ENCODE assay signal across 8 cellular contexts in the genomic region with DNA sequence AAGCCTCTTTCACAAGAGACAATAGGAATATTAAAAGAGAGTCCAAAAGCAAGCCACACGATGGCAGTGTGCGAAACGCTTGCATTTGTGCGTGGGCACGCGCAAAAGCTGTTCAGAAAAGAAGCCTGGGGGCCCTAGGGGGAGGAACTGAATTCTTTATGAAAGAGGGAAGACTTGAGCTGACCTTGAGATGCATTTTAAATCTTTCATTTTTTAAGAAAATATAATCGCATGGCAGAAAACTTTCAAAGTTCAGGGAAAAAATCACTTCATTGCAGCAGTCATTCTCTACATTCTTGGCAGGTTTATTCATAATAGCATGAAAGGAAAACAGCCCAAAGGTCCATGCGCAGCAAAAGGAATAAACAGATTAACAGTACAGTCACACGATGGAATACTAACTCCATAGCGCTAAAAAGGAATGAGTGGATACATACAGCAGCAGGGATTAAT.
DNase-seq lines count a peak whose midpoint lies in the region; ATAC-seq and TF ChIP-seq lines count a peak whose summit lies in the region.

No MANE protein-coding gene starts in this region.

- no peaks in the 10 kb centered on the region for H3K9me3 Mint-ChIP-seq in activated T-cell treated with anti-CD3 and anti-CD28 coated beads, Interleukin-2, amount 50 U/mL, for 72 hours

- no peak overlapping the region for H3K27ac Mint-ChIP-seq in activated T-cell treated with anti-CD3 and anti-CD28 coated beads, Interleukin-2, amount 50 U/mL, for 72 hours

- peak; percentile 65 for TF ChIP-seq CTCF in AG10803 (conservative IDR thresholded peaks at IDR 0.05; ENCODE audit: low read length)

- peak overlapping the region; percentile 3 for H3K4me3 ChIP-seq in AG10803 (ENCODE audit: low read length)
- H3K4me3 ChIP-seq in neuronal stem cell (ENCODE audit: low read length in 2 of 2) = no peak overlapping the region

- peak overlapping the region; percentile 77 for H2AFZ ChIP-seq in neuronal stem cell (ENCODE audit: low read length)

- H3K4me3 Mint-ChIP-seq in activated T-cell treated with anti-CD3 and anti-CD28 coated beads, Interleukin-2, amount 50 U/mL, for 72 hours = no peak overlapping the region

- no peak overlapping the region for H2BK12ac ChIP-seq in neuronal stem cell (ENCODE audit: low read length)

- H4K91ac ChIP-seq in neuronal stem cell (ENCODE audit: low read depth, low read length, poor library complexity) = no peak overlapping the region

- no peaks in the 10 kb centered on the region for H3K4me1 Mint-ChIP-seq in activated T-cell treated with anti-CD3 and anti-CD28 coated beads, Interleukin-2, amount 50 U/mL, for 72 hours (ENCODE audit: low read depth)

- no peaks in the 10 kb centered on the region for H3K79me1 ChIP-seq in neuronal stem cell (ENCODE audit: low read depth, low read length)

- no peak overlapping the region for H3K14ac ChIP-seq in neuronal stem cell (ENCODE audit: low read length)

- H3K36me3 ChIP-seq in neuronal stem cell (replicated peaks in 1 of 2; ENCODE audit: control insufficient read depth in 2 of 2, insufficient read depth in 2 of 2, low read length in 2 of 2) = no peaks in the 10 kb centered on the region

- peaks cover 20% of the 10 kb centered on the region for H3K27me3 Mint-ChIP-seq in activated T-cell treated with anti-CD3 and anti-CD28 coated beads, Interleukin-2, amount 50 U/mL, for 72 hours (ENCODE audit: low read depth)

- H3K27me3 ChIP-seq in neuronal stem cell (ENCODE audit: control insufficient read depth in 3 of 3, insufficient read depth in 3 of 3, low read depth in 1 of 3, low read length in 3 of 3) = peaks cover 0 to 5% (median 2%) of the 10 kb centered on the region in 3 experiments

- no peak overlapping the region for H3K23ac ChIP-seq in neuronal stem cell (ENCODE audit: low read depth, low read length, poor library complexity)

- no peak overlapping the region for H4K8ac ChIP-seq in neuronal stem cell (ENCODE audit: low read depth, low read length)

- H2BK5ac ChIP-seq in neuronal stem cell (ENCODE audit: low read length) = no peak overlapping the region

- H3K9ac ChIP-seq in neuronal stem cell (ENCODE audit: low read depth, low read length, poor library complexity) = no peak overlapping the region

- H3K27ac ChIP-seq in epithelial cell of prostate = peak overlapping the region; percentile 1
- no peak overlapping the region for H3K27ac ChIP-seq in neuronal stem cell (replicated peaks; ENCODE audit: low read length)

- no peak overlapping the region for H3K4ac ChIP-seq in neuronal stem cell (ENCODE audit: low read length)

- H3K36me3 Mint-ChIP-seq in activated T-cell treated with anti-CD3 and anti-CD28 coated beads, Interleukin-2, amount 50 U/mL, for 72 hours (ENCODE audit: insufficient read depth in 2 of 2) = no peaks in the 10 kb centered on the region

- no peak overlapping the region for H3K4me2 ChIP-seq in neuronal stem cell (ENCODE audit: insufficient read depth, low read length, poor library complexity, severe bottlenecking)

- H3K18ac ChIP-seq in neuronal stem cell (ENCODE audit: low read length) = no peak overlapping the region

- no CpG with 5 or more reads among the region's 10 CpGs for WGBS in neuronal stem cell (ENCODE audit: extremely low coverage in 2 of 2, insufficient read length in 2 of 2, insufficient replicate concordance in 1 of 2), 2 donors

- H2AK5ac ChIP-seq in neuronal stem cell (ENCODE audit: low read depth, low read length) = no peak overlapping the region

- peak; percentile 54 for DNase-seq in AG10803 (ENCODE audit: low read depth)
- DNase-seq in NCI-H82 (lab: John Stamatoyannopoulos, UW) = peak; percentile 63
- no peak for DNase-seq in epithelial cell of prostate (ENCODE audit: low read depth, low spot score)
- DNase-seq in neuronal stem cell (ENCODE audit: low spot score) = no peak
- DNase-seq in ecto neural progenitor cell (ENCODE audit: low spot score) = no peak
- no peak for DNase-seq in activated CD8-positive, alpha-beta memory T cell treated with anti-CD3 and anti-CD28 coated beads for 24 hours
- DNase-seq in activated T-cell treated with anti-CD3 and anti-CD28 coated beads, Interleukin-2, amount 50 U/mL, for 72 hours = no peak
- no peak for DNase-seq in activated gamma-delta T cell treated with Interleukin-2 at 50 U/mL for 16 hours

- no peaks in the 10 kb centered on the region for H3K9me3 ChIP-seq in neuronal stem cell (replicated peaks in 1 of 2; ENCODE audit: control insufficient read depth in 2 of 2, insufficient read depth in 1 of 2, low read depth in 1 of 2, low read length in 2 of 2)

- H2BK15ac ChIP-seq in neuronal stem cell (ENCODE audit: low read length) = no peak overlapping the region

- H3K4me1 ChIP-seq in neuronal stem cell (ENCODE audit: control insufficient read depth in 2 of 2, insufficient read depth in 1 of 2, low read depth in 1 of 2, low read length in 2 of 2) = peaks cover 9 to 14% of the 10 kb centered on the region in 2 donors

- no peak for ATAC-seq in activated T-cell treated with anti-CD3 and anti-CD28 coated beads, Interleukin-2, amount 50 U/mL, for 72 hours (replicated peaks in 1 of 2)

- H2BK120ac ChIP-seq in neuronal stem cell (ENCODE audit: low read depth, low read length) = no peak overlapping the region

Comparison
In these comparisons a context has a peak if more than half of its experiments do, and no peak if none do; other contexts are left out.
1. DNase-seq: peak in AG10803 (single experiment) and NCI-H82 (single experiment); none in epithelial cell of prostate (single experiment), neuronal stem cell (single experiment), ecto neural progenitor cell (single experiment), activated CD8-positive, alpha-beta memory T cell treated with anti-CD3 and anti-CD28 coated beads for 24 hours (single experiment), activated T-cell treated with anti-CD3 and anti-CD28 coated beads, Interleukin-2, amount 50 U/mL, for 72 hours (0 of 2) and activated gamma-delta T cell treated with Interleukin-2 at 50 U/mL for 16 hours (single experiment).